Comparison of ENCODE assay signal across 15 cellular contexts in genomic region chr16:47599512-47599911, GRCh38.
DNase-seq lines count a peak whose midpoint lies in the region; ATAC-seq and TF ChIP-seq lines count a peak whose summit lies in the region.
"Had no signal": no experiment of that assay in that cellular context is flagged by ENCODE, and none has a peak within 500 bp of the region (broad histone marks: within the 10 kb centered on the region; RNA-seq: fewer than 3 reads in every experiment).

No MANE protein-coding gene starts in this region.

- no peaks in the 10 kb centered on the region for H3K27me3 ChIP-seq in SU-DHL-6 (ENCODE audit: low read length)
- H3K27me3 ChIP-seq: BLaER1, breast epithelium had no signal

- POLR2A ChIA-PET in activated CD4-positive, alpha-beta T cell treated with anti-CD3 and anti-CD28 coated beads for 36 hours (lab: Charles Lee), result interaction anchor here (0.6 kb wide), 1 partner anchor 8 kb away, joined by 3 read pairs; no protein-coding TSS in a partner anchor

- H3K4me1 Mint-ChIP-seq in endothelial cell (ENCODE audit: unreplicated experiment), result no peaks in the 10 kb centered on the region
- H3K4me1 Mint-ChIP-seq in activated CD4-positive, alpha-beta T cell treated with anti-CD3 and anti-CD28 coated beads for 36 hours, result no peaks in the 10 kb centered on the region

- ATAC-seq in GM18511 (IDR thresholded peaks at IDR 0.05; ENCODE audit: unreplicated experiment) (peak; percentile 86), GM21367 (IDR thresholded peaks at IDR 0.05; ENCODE audit: unreplicated experiment) (peak; percentile 84), HG02973 (IDR thresholded peaks at IDR 0.05; ENCODE audit: unreplicated experiment) (peak; percentile 47)
- ATAC-seq in activated CD4-positive, alpha-beta T cell treated with anti-CD3 and anti-CD28 coated beads for 36 hours, result no peak

- H3K36me3 Mint-ChIP-seq in endothelial cell (ENCODE audit: low read depth, unreplicated experiment), result no peaks in the 10 kb centered on the region
- H3K36me3 Mint-ChIP-seq in activated CD4-positive, alpha-beta T cell treated with anti-CD3 and anti-CD28 coated beads for 36 hours (ENCODE audit: low read depth), result peaks cover 10% of the 10 kb centered on the region

- no peaks in the 10 kb centered on the region for H3K79me2 ChIP-seq in SU-DHL-6 (ENCODE audit: insufficient read depth, low read length)

- H3K36me3 ChIP-seq in SU-DHL-6 (ENCODE audit: low read length), result peaks cover 4% of the 10 kb centered on the region; the same call in 1 of the 2 replicates
- H3K36me3 ChIP-seq: breast epithelium had no signal

- no peak for TF ChIP-seq CTCF in SU-DHL-6 (IDR thresholded peaks at IDR 0.05; ENCODE audit: insufficient read depth, low read length, poor library complexity, severe bottlenecking)
- TF ChIP-seq CTCF in endothelial cell (IDR thresholded peaks at IDR 0.05; ENCODE audit: unreplicated experiment), result no peak

- peak overlapping the region; percentile 82 for H3K4me2 ChIP-seq in SU-DHL-6 (ENCODE audit: low read depth, low read length, poor library complexity, severe bottlenecking)
- H3K4me2 ChIP-seq: BLaER1 had no signal

- peak overlapping the region; percentile 98 for H3K27ac ChIP-seq in SU-DHL-6 (ENCODE audit: low read depth, low read length)
- H3K27ac ChIP-seq: BLaER1, breast epithelium, epithelial cell of prostate had no signal

- CTCF ChIA-PET in activated CD4-positive, alpha-beta T cell treated with anti-CD3 and anti-CD28 coated beads for 36 hours (lab: Charles Lee), result no interaction called here

- peaks cover 30% of the 10 kb centered on the region for H3F3A ChIP-seq in SU-DHL-6 (ENCODE audit: insufficient read depth)

- H3K27ac Mint-ChIP-seq in endothelial cell (ENCODE audit: unreplicated experiment), result no peak overlapping the region
- no peak overlapping the region for H3K27ac Mint-ChIP-seq in activated CD4-positive, alpha-beta T cell treated with anti-CD3 and anti-CD28 coated beads for 36 hours
- H3K27ac Mint-ChIP-seq: activated CD4-positive, alpha-beta T cell treated with anti-CD3 and anti-CD28 coated beads, Interleukin-2, amount 10 ng/mL, durations not matched to agents 24 days and 14 days had no signal

- H3K9me2 ChIP-seq in SU-DHL-6 (replicated peaks; ENCODE audit: insufficient read depth, low read length), result no peaks in the 10 kb centered on the region

- intact Hi-C loops in activated CD4-positive, alpha-beta T cell treated with anti-CD3 and anti-CD28 coated beads for 36 hours (cut with DNase I, micrococcal nuclease), result no loop called here

- no peaks in the 10 kb centered on the region for H3K9me3 ChIP-seq in SU-DHL-6 (ENCODE audit: insufficient read depth, low read length)
- H3K9me3 ChIP-seq: BLaER1, breast epithelium had no signal

- no peaks in the 10 kb centered on the region for H3K9me3 Mint-ChIP-seq in endothelial cell (ENCODE audit: unreplicated experiment)
- no peaks in the 10 kb centered on the region for H3K9me3 Mint-ChIP-seq in activated CD4-positive, alpha-beta T cell treated with anti-CD3 and anti-CD28 coated beads for 36 hours (ENCODE audit: low read depth)
- H3K9me3 Mint-ChIP-seq: activated CD4-positive, alpha-beta T cell treated with anti-CD3 and anti-CD28 coated beads, Interleukin-2, amount 10 ng/mL, durations not matched to agents 24 days and 14 days had no signal

- peak overlapping the region; percentile 43 for H3K9ac ChIP-seq in SU-DHL-6 (ENCODE audit: low read length)
- H3K9ac ChIP-seq: BLaER1 had no signal

- no peak overlapping the region for H2AFZ ChIP-seq in SU-DHL-6 (ENCODE audit: low read depth, low read length, severe bottlenecking)

- H3K4me3 Mint-ChIP-seq in endothelial cell (ENCODE audit: unreplicated experiment), result no peak overlapping the region
- H3K4me3 Mint-ChIP-seq in activated CD4-positive, alpha-beta T cell treated with anti-CD3 and anti-CD28 coated beads for 36 hours, result no peak overlapping the region
- H3K4me3 Mint-ChIP-seq: activated CD4-positive, alpha-beta T cell treated with anti-CD3 and anti-CD28 coated beads, Interleukin-2, amount 10 ng/mL, durations not matched to agents 24 days and 14 days had no signal

- H4K20me1 ChIP-seq in SU-DHL-6 (ENCODE audit: low read depth, low read length), result no peaks in the 10 kb centered on the region
- H4K20me1 ChIP-seq: BLaER1 had no signal

- no peaks in the 10 kb centered on the region for H3K27me3 Mint-ChIP-seq in endothelial cell (ENCODE audit: unreplicated experiment)
- no peaks in the 10 kb centered on the region for H3K27me3 Mint-ChIP-seq in activated CD4-positive, alpha-beta T cell treated with anti-CD3 and anti-CD28 coated beads for 36 hours
- H3K27me3 Mint-ChIP-seq: activated CD4-positive, alpha-beta T cell treated with anti-CD3 and anti-CD28 coated beads, Interleukin-2, amount 10 ng/mL, durations not matched to agents 24 days and 14 days had no signal

- no peak for DNase-seq in Kasumi-1 (lab: John Stamatoyannopoulos, UW)
- DNase-seq in amniotic stem cell (lab: John Stamatoyannopoulos, UW), result no peak
- DNase-seq in endothelial cell (ENCODE audit: low spot score), result no peak
- DNase-seq in activated CD4-positive, alpha-beta T cell treated with anti-CD3 and anti-CD28 coated beads for 36 hours, result no peak
- DNase-seq: activated CD4-positive, alpha-beta T cell treated with anti-CD3 and anti-CD28 coated beads, Interleukin-2, amount 10 ng/mL, durations not matched to agents 24 days and 14 days; NCI-H1092; nucleus accumbens; stimulated activated CD4-positive, alpha-beta T cell treated with anti-CD3 and anti-CD28 coated beads, Interleukin-15, amount 100 ng/mL, for 24 hours had no signal

- H3K4me3 ChIP-seq in SU-DHL-6 (ENCODE audit: insufficient read depth, low read length, poor library complexity, severe bottlenecking), result peak overlapping the region; percentile 25
- H3K4me3 ChIP-seq: BLaER1, breast epithelium had no signal
